ENCODE assay signal across 37 cellular contexts in genomic region chr11:56045538-56045937, GRCh38. TPM values are rescaled to one million over a fixed set of nuclear protein-coding genes. Genes with fewer than 3 reads are reported as not detected.
"Had no signal": no experiment of that assay in that cellular context is flagged by ENCODE, and none has a peak within 500 bp of the region (broad histone marks: within the 10 kb centered on the region; RNA-seq: fewer than 3 reads in every experiment).

No MANE protein-coding gene starts in this region.

- H3K4me3 ChIP-seq: adrenal gland, ascending aorta, breast epithelium, cardiac muscle cell had no signal

- ATAC-seq: activated naive CD4-positive, alpha-beta T cell treated with anti-CD3 and anti-CD28 coated beads, Interleukin-2, amount 50 U/mL, for 72 hours; activated naive CD8-positive, alpha-beta T cell treated with anti-CD3 and anti-CD28 coated beads, Interleukin-2, amount 50 U/mL, for 24 hours; activated T-cell treated with anti-CD3 and anti-CD28 coated beads, Interleukin-2, amount 50 U/mL, for 4 hours; activated T-cell treated with anti-CD3 and anti-CD28 coated beads, Interleukin-2, amount 50 U/mL, for 72 hours; activated T-helper 17 cell treated with anti-CD3 and anti-CD28 coated beads, Interleukin-2, amount 50 U/mL, for 72 hours had no signal

- H3K4me1 ChIP-seq: adrenal gland, ascending aorta, breast epithelium had no signal

- H3K36me3 ChIP-seq: adrenal gland, ascending aorta, brain microvascular endothelial cell, cardiac muscle cell had no signal

- H3K27me3 ChIP-seq: adrenal gland, ascending aorta, brain microvascular endothelial cell, breast epithelium, cardiac muscle cell had no signal

- H3K9me3 ChIP-seq: adrenal gland, ascending aorta, breast epithelium had no signal

- H3K27ac ChIP-seq: adrenal gland, ascending aorta, brain microvascular endothelial cell, breast epithelium, cardiac muscle cell had no signal

- DNase-seq: activated effector memory CD4-positive, alpha-beta T cell treated with anti-CD3 and anti-CD28 coated beads, Interleukin-2, amount 50 U/mL, for 16 hours; activated effector memory CD4-positive, alpha-beta T cell treated with Interleukin-2 at 50 U/mL for 16 hours; activated gamma-delta T cell; activated gamma-delta T cell treated with Interleukin-2 at 50 U/mL for 16 hours; activated naive CD4-positive, alpha-beta T cell; activated naive CD4-positive, alpha-beta T cell treated with anti-CD3 and anti-CD28 coated beads for 36 hours; activated naive CD4-positive, alpha-beta T cell treated with anti-CD3 and anti-CD28 coated beads, Interleukin-2, amount 10 ng/mL, durations not matched to agents 7 days and 5 days; activated naive CD4-positive, alpha-beta T cell treated with anti-CD3 and anti-CD28 coated beads, Interleukin-2, amount 50 U/mL, for 16 hours; activated naive CD4-positive, alpha-beta T cell treated with Interleukin-2 at 50 U/mL for 16 hours; activated naive CD8-positive, alpha-beta T cell treated with anti-CD3 and anti-CD28 coated beads for 36 hours; activated naive CD8-positive, alpha-beta T cell treated with anti-CD3 and anti-CD28 coated beads, Interleukin-2, amount 10 ng/mL, durations not matched to agents 7 days and 5 days; activated naive CD8-positive, alpha-beta T cell treated with anti-CD3 and anti-CD28 coated beads, Interleukin-2, amount 50 U/mL, for 24 hours; activated T-cell treated with anti-CD3 and anti-CD28 coated beads, Interleukin-2, amount 50 U/mL, for 24 hours; activated T-cell treated with anti-CD3 and anti-CD28 coated beads, Interleukin-2, amount 50 U/mL, for 4 hours; activated T-cell treated with anti-CD3 and anti-CD28 coated beads, Interleukin-2, amount 50 U/mL, for 48 hours; activated T-cell treated with anti-CD3 and anti-CD28 coated beads, Interleukin-2, amount 50 U/mL, for 72 hours; adrenal gland; amniotic stem cell; amygdala; anterior cingulate cortex; aorta; brain microvascular endothelial cell; caudate nucleus; central memory CD4-positive, alpha-beta T cell; cerebellar nuclear complex had no signal

RNA-seq across cellular contexts. Expression of gene OR5AS1, which starts 18.1 kb away (rescaled TPM):
- total RNA-seq: activated naive CD4-positive, alpha-beta T cell treated with anti-CD3 and anti-CD28 coated beads for 36 hours; activated naive CD4-positive, alpha-beta T cell treated with anti-CD3 and anti-CD28 coated beads, Interleukin-2, amount 50 U/mL, for 72 hours; activated naive CD8-positive, alpha-beta T cell treated with anti-CD3 and anti-CD28 coated beads for 36 hours; activated naive CD8-positive, alpha-beta T cell treated with anti-CD3 and anti-CD28 coated beads, Interleukin-2, amount 10 ng/mL, durations not matched to agents 7 days and 5 days; activated T-cell treated with anti-CD3 and anti-CD28 coated beads, Interleukin-2, amount 50 U/mL, for 4 hours; activated T-cell treated with anti-CD3 and anti-CD28 coated beads, Interleukin-2, amount 50 U/mL, for 72 hours; activated T-helper 1 cell treated with anti-CD3 and anti-CD28 coated beads, Interleukin-12 subunit alpha, Interleukin-12 subunit beta, Interleukin-2, Interleukin-4 antibody, amounts not matched to agents 30 ng/mL and 10 ng/mL and 1 ng/mL, durations not matched to agents 14 hours and 24 hours and 36 hours; activated T-helper 17 cell treated with anti-CD3 and anti-CD28 coated beads, Interleukin-2, amount 50 U/mL, for 72 hours; activated T-helper 2 cell treated with anti-CD3 and anti-CD28 coated beads, Interferon-gamma antibody, Interleukin-2, Interleukin-4, amounts not matched to agents 10 μg/mL and 5 μg/mL and 100 μg/mL, durations not matched to agents 14 hours and 24 hours and 36 hours; adrenal gland; aorta; ascending aorta; astrocyte; breast epithelium; bronchial epithelial cell; cardiac muscle cell; cardiac septum; cerebellum; chondrocyte had no signal

RNA-seq across cellular contexts. Expression of gene OR8I2, which starts 47.6 kb away (rescaled TPM):
- total RNA-seq: activated naive CD4-positive, alpha-beta T cell treated with anti-CD3 and anti-CD28 coated beads for 36 hours; activated naive CD4-positive, alpha-beta T cell treated with anti-CD3 and anti-CD28 coated beads, Interleukin-2, amount 50 U/mL, for 72 hours; activated naive CD8-positive, alpha-beta T cell treated with anti-CD3 and anti-CD28 coated beads for 36 hours; activated naive CD8-positive, alpha-beta T cell treated with anti-CD3 and anti-CD28 coated beads, Interleukin-2, amount 10 ng/mL, durations not matched to agents 7 days and 5 days; activated T-cell treated with anti-CD3 and anti-CD28 coated beads, Interleukin-2, amount 50 U/mL, for 4 hours; activated T-cell treated with anti-CD3 and anti-CD28 coated beads, Interleukin-2, amount 50 U/mL, for 72 hours; activated T-helper 1 cell treated with anti-CD3 and anti-CD28 coated beads, Interleukin-12 subunit alpha, Interleukin-12 subunit beta, Interleukin-2, Interleukin-4 antibody, amounts not matched to agents 30 ng/mL and 10 ng/mL and 1 ng/mL, durations not matched to agents 14 hours and 24 hours and 36 hours; activated T-helper 17 cell treated with anti-CD3 and anti-CD28 coated beads, Interleukin-2, amount 50 U/mL, for 72 hours; activated T-helper 2 cell treated with anti-CD3 and anti-CD28 coated beads, Interferon-gamma antibody, Interleukin-2, Interleukin-4, amounts not matched to agents 10 μg/mL and 5 μg/mL and 100 μg/mL, durations not matched to agents 14 hours and 24 hours and 36 hours; adrenal gland; aorta; ascending aorta; astrocyte; breast epithelium; bronchial epithelial cell; cardiac muscle cell; cardiac septum; cerebellum; chondrocyte had no signal

RNA-seq across cellular contexts. Expression of gene OR5F1, which starts 51.1 kb away (rescaled TPM):
- total RNA-seq: activated naive CD4-positive, alpha-beta T cell treated with anti-CD3 and anti-CD28 coated beads for 36 hours; activated naive CD4-positive, alpha-beta T cell treated with anti-CD3 and anti-CD28 coated beads, Interleukin-2, amount 50 U/mL, for 72 hours; activated naive CD8-positive, alpha-beta T cell treated with anti-CD3 and anti-CD28 coated beads for 36 hours; activated naive CD8-positive, alpha-beta T cell treated with anti-CD3 and anti-CD28 coated beads, Interleukin-2, amount 10 ng/mL, durations not matched to agents 7 days and 5 days; activated T-cell treated with anti-CD3 and anti-CD28 coated beads, Interleukin-2, amount 50 U/mL, for 4 hours; activated T-cell treated with anti-CD3 and anti-CD28 coated beads, Interleukin-2, amount 50 U/mL, for 72 hours; activated T-helper 1 cell treated with anti-CD3 and anti-CD28 coated beads, Interleukin-12 subunit alpha, Interleukin-12 subunit beta, Interleukin-2, Interleukin-4 antibody, amounts not matched to agents 30 ng/mL and 10 ng/mL and 1 ng/mL, durations not matched to agents 14 hours and 24 hours and 36 hours; activated T-helper 17 cell treated with anti-CD3 and anti-CD28 coated beads, Interleukin-2, amount 50 U/mL, for 72 hours; activated T-helper 2 cell treated with anti-CD3 and anti-CD28 coated beads, Interferon-gamma antibody, Interleukin-2, Interleukin-4, amounts not matched to agents 10 μg/mL and 5 μg/mL and 100 μg/mL, durations not matched to agents 14 hours and 24 hours and 36 hours; adrenal gland; aorta; ascending aorta; astrocyte; breast epithelium; bronchial epithelial cell; cardiac muscle cell; cardiac septum; cerebellum; chondrocyte had no signal

RNA-seq across cellular contexts. Expression of gene OR8H2, which starts 57.9 kb away (rescaled TPM):
- total RNA-seq: activated naive CD4-positive, alpha-beta T cell treated with anti-CD3 and anti-CD28 coated beads for 36 hours; activated naive CD4-positive, alpha-beta T cell treated with anti-CD3 and anti-CD28 coated beads, Interleukin-2, amount 50 U/mL, for 72 hours; activated naive CD8-positive, alpha-beta T cell treated with anti-CD3 and anti-CD28 coated beads for 36 hours; activated naive CD8-positive, alpha-beta T cell treated with anti-CD3 and anti-CD28 coated beads, Interleukin-2, amount 10 ng/mL, durations not matched to agents 7 days and 5 days; activated T-cell treated with anti-CD3 and anti-CD28 coated beads, Interleukin-2, amount 50 U/mL, for 4 hours; activated T-cell treated with anti-CD3 and anti-CD28 coated beads, Interleukin-2, amount 50 U/mL, for 72 hours; activated T-helper 1 cell treated with anti-CD3 and anti-CD28 coated beads, Interleukin-12 subunit alpha, Interleukin-12 subunit beta, Interleukin-2, Interleukin-4 antibody, amounts not matched to agents 30 ng/mL and 10 ng/mL and 1 ng/mL, durations not matched to agents 14 hours and 24 hours and 36 hours; activated T-helper 17 cell treated with anti-CD3 and anti-CD28 coated beads, Interleukin-2, amount 50 U/mL, for 72 hours; activated T-helper 2 cell treated with anti-CD3 and anti-CD28 coated beads, Interferon-gamma antibody, Interleukin-2, Interleukin-4, amounts not matched to agents 10 μg/mL and 5 μg/mL and 100 μg/mL, durations not matched to agents 14 hours and 24 hours and 36 hours; adrenal gland; aorta; ascending aorta; astrocyte; breast epithelium; bronchial epithelial cell; cardiac muscle cell; cardiac septum; cerebellum; chondrocyte had no signal
